8 cellular contexts compared by ENCODE assay signal in the genomic region with DNA sequence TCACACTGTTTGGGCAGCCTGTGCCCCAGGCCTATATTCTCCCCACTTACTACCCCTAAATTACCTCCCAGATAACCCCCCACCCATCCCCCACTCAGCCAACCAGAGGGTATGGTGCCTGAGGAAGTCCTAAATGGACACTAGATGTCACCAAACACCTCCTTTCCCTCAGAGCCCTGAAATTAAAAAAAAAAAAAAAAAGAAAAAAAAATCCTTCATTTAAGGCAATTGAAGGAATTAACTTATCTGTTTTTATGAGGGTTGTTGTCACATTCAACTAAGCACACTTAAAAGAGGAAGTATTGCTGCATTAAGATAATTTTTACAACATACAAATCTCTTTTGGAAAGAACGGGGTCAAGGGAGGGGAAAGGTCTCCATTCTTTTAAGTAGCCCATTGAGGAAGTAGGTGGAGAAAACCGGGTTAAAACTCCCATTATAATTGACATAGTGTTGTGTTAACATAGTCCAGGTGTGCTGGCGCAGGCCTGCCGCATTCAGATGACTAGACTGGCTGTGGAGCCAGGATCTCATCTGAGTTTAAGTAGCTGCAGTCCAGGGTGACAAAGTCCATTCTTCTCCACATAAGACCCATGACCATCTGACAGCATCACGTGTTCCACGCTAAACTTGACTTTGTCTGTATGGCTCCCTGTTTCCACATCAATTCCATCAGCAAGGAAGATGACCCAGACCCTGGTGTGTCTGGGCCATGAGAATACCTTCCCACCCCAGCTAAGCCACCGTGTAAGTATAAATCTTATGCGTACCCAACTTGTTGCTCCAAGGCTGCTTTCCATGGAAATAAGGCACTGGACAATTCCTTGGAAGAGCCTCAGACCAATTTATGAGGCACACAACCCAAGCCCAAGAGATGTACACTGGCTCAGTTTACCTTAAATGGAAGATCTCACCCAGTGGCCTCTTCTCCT. TPM values are rescaled to one million over a fixed set of nuclear protein-coding genes. Genes with fewer than 3 reads are reported as not detected.
DNase-seq lines count a peak whose midpoint lies in the region; ATAC-seq and TF ChIP-seq lines count a peak whose summit lies in the region.

No MANE protein-coding gene starts in this region.

- H3K4me3 ChIP-seq in Peyer's patch = no peak overlapping the region
- H3K4me3 ChIP-seq in fibroblast of lung (replicated peaks in 1 of 4; ENCODE audit: control extremely low read depth in 1 of 4, insufficient read depth in 1 of 4, low read depth in 3 of 4, low read length in 4 of 4) = no peak overlapping the region
- no peak overlapping the region for H3K4me3 ChIP-seq in transverse colon

- H3K27me3 ChIP-seq in Peyer's patch = no peaks in the 10 kb centered on the region
- H3K27me3 ChIP-seq in fibroblast of lung (ENCODE audit: control insufficient read depth, insufficient read depth, low read length) = peaks cover 38% of the 10 kb centered on the region
- peaks cover 36% of the 10 kb centered on the region for H3K27me3 ChIP-seq in transverse colon

- 50 to 52% methylated on average over 2 to 8 of the region's 8 CpGs for WGBS in transverse colon (ENCODE audit: low coverage in 1 of 2), 2 donors

- no peak overlapping the region for H2AFZ ChIP-seq in fibroblast of lung (ENCODE audit: low read length)

- no peak overlapping the region for H3K9ac ChIP-seq in fibroblast of lung (ENCODE audit: insufficient read depth, low read length)

- TF ChIP-seq EP300 in transverse colon (IDR thresholded peaks at IDR 0.05; ENCODE audit: low read depth) = no peak

- H3K4me2 ChIP-seq in fibroblast of lung (ENCODE audit: extremely low read depth, insufficient read depth, low read length) = no peak overlapping the region

- H3K36me3 ChIP-seq in Peyer's patch = no peaks in the 10 kb centered on the region
- H3K36me3 ChIP-seq in fibroblast of lung (ENCODE audit: control insufficient read depth, insufficient read depth, low read length) = no peaks in the 10 kb centered on the region
- no peaks in the 10 kb centered on the region for H3K36me3 ChIP-seq in transverse colon

- intact Hi-C loops in transverse colon (cut with DNase I; ENCODE audit: low total_unique reads) = no loop called here

- no peaks in the 10 kb centered on the region for H3K79me2 ChIP-seq in fibroblast of lung (ENCODE audit: control insufficient read depth, insufficient read depth, low read length)

- in situ Hi-C loops in KBM-7 (cut with MboI; ENCODE audit: low pct_unique_long_range_greater_than_20kb, low sequenced_read_pairs) = no loop called here
- in situ Hi-C loops in transverse colon (cut with MboI; ENCODE audit: low pct_ligation_motif_present in 1 of 4, low pct_unique_long_range_greater_than_20kb in 1 of 4, low sequenced_read_pairs in 3 of 4) = no loop called here

- H4K20me1 ChIP-seq in fibroblast of lung (ENCODE audit: control insufficient read depth, extremely low read depth, insufficient read depth, low read length) = no peaks in the 10 kb centered on the region

- H3K9me3 ChIP-seq in Peyer's patch (no peaks in the 10 kb centered on the region), fibroblast of lung (ENCODE audit: control insufficient read depth, insufficient read depth, low read depth, low read length) (no peaks in the 10 kb centered on the region), transverse colon (no peaks in the 10 kb centered on the region)

- H3K27ac ChIP-seq in Peyer's patch = peak overlapping the region in 1 of 4 donors; percentile 78
- H3K27ac ChIP-seq in fibroblast of lung (ENCODE audit: insufficient read depth, low read length) = no peak overlapping the region
- H3K27ac ChIP-seq in transverse colon = peak overlapping the region; percentile 11 to 64 (median 44)

- DNase-seq in DMS53 (lab: John Stamatoyannopoulos, UW) = peak; percentile 99
- DNase-seq in KBM-7 = peak; percentile 64
- DNase-seq in Peyer's patch = peak in 2 of 3 donors; percentile 78 to 84
- peak; percentile 35 to 71 for DNase-seq in fibroblast of lung (ENCODE audit: low read depth in 2 of 2)
- peak; percentile 68 for DNase-seq in transverse colon
- DNase-seq in NCI-H187 treated with DMSO at 0.1 percent for 48 hours (lab: John Stamatoyannopoulos, UW) = no peak
- no peak for DNase-seq in middle frontal gyrus (ENCODE audit: extremely low spot score, low spot score)

- H3K4me1 ChIP-seq in Peyer's patch (no peaks in the 10 kb centered on the region), fibroblast of lung (ENCODE audit: control insufficient read depth, extremely low read depth, insufficient read depth, low read length) (no peaks in the 10 kb centered on the region), transverse colon (peaks cover 0 to 5% (median 0%) of the 10 kb centered on the region in 4 donors)

- TF ChIP-seq CTCF in Peyer's patch (IDR thresholded peaks at IDR 0.05) (peak in 4 of 6 experiments; percentile 35 to 54 (median 50)), fibroblast of lung (conservative IDR thresholded peaks at IDR 0.05 in 1 of 2, IDR thresholded peaks at IDR 0.05 in 1 of 2; ENCODE audit: low read depth in 1 of 2, low read length in 2 of 2) (peak; percentile 39 to 51), transverse colon (IDR thresholded peaks at IDR 0.05) (peak; percentile 14 to 54 (median 38))

- no peak for ATAC-seq in HG03354 (IDR thresholded peaks at IDR 0.05; ENCODE audit: poor library complexity, severe bottlenecking, unreplicated experiment)

- TF ChIP-seq POLR2A in Peyer's patch (IDR thresholded peaks at IDR 0.05) (peak in 1 of 2 donors; percentile 41), transverse colon (IDR thresholded peaks at IDR 0.05) (no peak)

RNA-seq across cellular contexts. Expression of a gene that starts 46.4 kb away (rescaled TPM):
- total RNA-seq in Peyer's patch = 10 to 100 TPM in 3 of 4 donors, 1 to 10 TPM in 1; 9.5 to 19.8 (median 15.0) TPM
- 9.0 and 12.6 TPM in 2 replicates for total RNA-seq in fibroblast of lung
- polyA plus RNA-seq in fibroblast of lung = 13.2 and 17.7 TPM in 2 replicates
- polyA plus RNA-seq in fibroblast of lung (2012) = 15.1 and 18.7 TPM in 2 replicates
- 15.9 and 24.2 TPM in 2 replicates for polyA minus RNA-seq in fibroblast of lung (ENCODE audit: low replicate concordance)
- total RNA-seq in transverse colon = 10 to 100 TPM in 3 of 4 donors, 1 to 10 TPM in 1; 2.0 to 24.3 (median 14.1) TPM

RNA-seq across cellular contexts. Expression of a gene that starts 52.7 kb away (rescaled TPM):
- 10 to 100 TPM in 1 of 4 donors, 1 to 10 TPM in 3; 7.2 to 14.0 (median 8.5) TPM for total RNA-seq in Peyer's patch
- 44.9 and 50.4 TPM in 2 replicates for total RNA-seq in fibroblast of lung
- polyA plus RNA-seq in fibroblast of lung = 64.8 and 68.1 TPM in 2 replicates
- polyA plus RNA-seq in fibroblast of lung (2012) = 78.7 and 95.1 TPM in 2 replicates
- 3.5 and 7.2 TPM in 2 replicates for polyA minus RNA-seq in fibroblast of lung (ENCODE audit: low replicate concordance)
- 10 to 100 TPM in 2 of 4 donors, 1 to 10 TPM in 2; 3.7 to 28.3 (median 12.8) TPM for total RNA-seq in transverse colon

Comparison
In these comparisons a context has a peak if more than half of its experiments do, and no peak if none do; other contexts are left out.
1. DNase-seq: peak in DMS53 (single experiment), KBM-7 (single experiment), Peyer's patch (2 of 3), fibroblast of lung (2 of 2) and transverse colon (single experiment); none in NCI-H187 treated with DMSO at 0.1 percent for 48 hours (single experiment) and middle frontal gyrus (single experiment).
2. Peak in every context shown above with its lines, with median percentiles within 50 percentile points of each other: CTCF ChIP-seq.